8 cellular contexts compared by ENCODE assay signal in the genomic region with DNA sequence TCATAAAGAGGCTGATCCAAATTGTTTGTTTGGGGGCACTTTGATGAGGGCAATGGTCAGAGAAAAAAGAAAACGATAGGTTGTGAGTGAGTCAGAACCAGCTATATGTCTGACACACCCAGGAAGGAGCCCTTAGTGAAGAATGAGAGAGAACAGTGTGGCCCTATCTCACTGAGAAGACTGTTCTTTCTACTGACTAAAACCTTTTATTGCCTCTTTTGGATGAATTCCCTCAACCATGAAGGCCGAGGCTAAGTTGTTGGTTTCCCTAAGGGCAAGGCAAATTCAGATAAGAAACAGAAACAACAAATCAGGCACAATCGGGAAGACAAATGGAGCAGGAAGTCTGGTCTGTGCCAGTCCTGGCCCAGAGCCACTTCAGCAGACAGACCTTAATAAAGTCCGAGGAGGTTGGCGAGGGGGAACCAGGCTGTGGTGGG.
DNase-seq lines count a peak whose midpoint lies in the region; ATAC-seq, FAIRE-seq and TF ChIP-seq lines count a peak whose summit lies in the region.
"Had no signal": no experiment of that assay in that cellular context is flagged by ENCODE, and none has a peak within 500 bp of the region (broad histone marks: within the 10 kb centered on the region; RNA-seq: fewer than 3 reads in every experiment).

No MANE protein-coding gene starts in this region.

- no peak overlapping the region for H3K9ac ChIP-seq in rectal smooth muscle tissue (ENCODE audit: low read length)

- H3K36me3 Mint-ChIP-seq in T-helper 2 cell treated with Interferon-gamma antibody and Interleukin-4, amounts not matched to agents 5 μg/mL and 100 μg/mL, for 36 hours (ENCODE audit: low read depth), result peaks cover 77% of the 10 kb centered on the region

- no peaks in the 10 kb centered on the region for H3K27me3 ChIP-seq in rectal smooth muscle tissue (ENCODE audit: control insufficient read depth, insufficient read depth, low read length)

- H3K9me3 Mint-ChIP-seq in T-helper 2 cell treated with Interferon-gamma antibody and Interleukin-4, amounts not matched to agents 5 μg/mL and 100 μg/mL, for 36 hours, result no peaks in the 10 kb centered on the region
- H3K9me3 Mint-ChIP-seq: neural crest cell had no signal

- DNase-seq in HS-5 (ENCODE audit: low read depth) (peak; percentile 24), foreskin fibroblast (peak; percentile 57 to 78), GM19239 (ENCODE audit: insufficient read length, low spot score) (no peak), NCI-H2081 treated with DMSO at 0.1 percent for 48 hours (lab: John Stamatoyannopoulos, UW) (no peak)
- DNase-seq in T-helper 2 cell treated with Interferon-gamma antibody and Interleukin-4, amounts not matched to agents 5 μg/mL and 100 μg/mL, for 36 hours (ENCODE audit: low spot score), result no peak

- FAIRE-seq in GM19239 (lab: Jason Lieb, UNC), result no peak

- H3K27ac ChIP-seq in rectal smooth muscle tissue (ENCODE audit: low read depth, low read length), result peak overlapping the region; percentile 78

- peaks cover 13% of the 10 kb centered on the region for H3K36me3 ChIP-seq in rectal smooth muscle tissue (ENCODE audit: control insufficient read depth, insufficient read depth, low read length)

- no peak for ATAC-seq in HG02885 (IDR thresholded peaks at IDR 0.05; ENCODE audit: poor library complexity, unreplicated experiment)

- H3K27me3 Mint-ChIP-seq in T-helper 2 cell treated with Interferon-gamma antibody and Interleukin-4, amounts not matched to agents 5 μg/mL and 100 μg/mL, for 36 hours (ENCODE audit: low read depth), result no peaks in the 10 kb centered on the region

- H3K27ac Mint-ChIP-seq in T-helper 2 cell treated with Interferon-gamma antibody and Interleukin-4, amounts not matched to agents 5 μg/mL and 100 μg/mL, for 36 hours, result peak overlapping the region; percentile 83

- peaks cover 49% of the 10 kb centered on the region for H3K4me1 ChIP-seq in rectal smooth muscle tissue (ENCODE audit: control insufficient read depth, insufficient read depth, low read length)

- TF ChIP-seq CTCF in foreskin fibroblast (IDR thresholded peaks at IDR 0.05; ENCODE audit: low read depth, low read length), result no peak

- no peak overlapping the region for H3K4me3 ChIP-seq in foreskin fibroblast (ENCODE audit: low read depth in 1 of 2, low read length in 2 of 2)
- H3K4me3 ChIP-seq in rectal smooth muscle tissue (ENCODE audit: low read length), result no peak overlapping the region

- peaks cover 50% of the 10 kb centered on the region for H3K4me1 Mint-ChIP-seq in T-helper 2 cell treated with Interferon-gamma antibody and Interleukin-4, amounts not matched to agents 5 μg/mL and 100 μg/mL, for 36 hours (ENCODE audit: low read depth)

- H3K4me3 Mint-ChIP-seq in T-helper 2 cell treated with Interferon-gamma antibody and Interleukin-4, amounts not matched to agents 5 μg/mL and 100 μg/mL, for 36 hours, result peak overlapping the region; percentile 57
- H3K4me3 Mint-ChIP-seq: neural crest cell had no signal

Comparison
In these comparisons a context has a peak if more than half of its experiments do, and no peak if none do; other contexts are left out.
1. DNase-seq: peak in HS-5 (single experiment) and foreskin fibroblast (2 of 2); none in T-helper 2 cell treated with Interferon-gamma antibody and Interleukin-4, amounts not matched to agents 5 μg/mL and 100 μg/mL, for 36 hours (single experiment), GM19239 (single experiment) and NCI-H2081 treated with DMSO at 0.1 percent for 48 hours (single experiment).